20 cellular contexts compared by ENCODE assay signal in the genomic region with DNA sequence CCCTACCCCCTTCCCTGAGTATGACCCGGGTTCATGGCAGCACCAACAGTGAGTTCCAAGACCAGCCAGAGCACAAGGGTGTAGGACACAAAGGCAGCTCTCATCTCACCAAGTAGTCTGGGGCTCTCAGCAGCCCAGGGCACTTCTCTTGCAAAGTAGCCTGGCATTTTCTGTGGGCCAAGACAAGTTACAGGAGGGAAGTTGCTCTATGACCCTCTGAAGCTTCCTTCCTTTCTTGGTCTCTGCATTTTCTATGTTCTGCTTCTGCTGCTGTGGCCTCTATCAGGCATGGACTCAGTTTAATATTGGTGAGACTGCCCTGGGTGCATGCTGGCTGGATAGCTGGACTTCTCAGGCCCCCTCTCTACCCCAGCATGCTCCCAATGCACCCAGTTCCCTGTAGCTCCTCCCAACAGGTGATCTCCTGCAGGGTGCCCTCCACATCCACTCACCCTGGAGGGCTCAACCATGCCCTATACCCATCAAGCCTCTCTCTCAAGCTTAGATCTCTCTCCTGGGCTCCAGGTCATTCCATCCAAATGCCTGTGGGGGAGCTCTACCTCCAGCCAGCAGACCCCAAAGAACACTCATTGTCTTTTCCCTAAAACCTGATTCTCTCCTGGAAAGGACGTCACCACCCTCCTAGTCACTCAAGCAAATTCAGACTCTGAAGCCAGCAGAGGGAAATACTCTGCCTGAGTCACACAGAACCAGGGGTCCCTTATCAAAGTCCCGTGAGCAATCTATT. TPM values are rescaled to one million over a fixed set of nuclear protein-coding genes. Genes with fewer than 3 reads are reported as not detected.
DNase-seq lines count a peak whose midpoint lies in the region; TF ChIP-seq lines count a peak whose summit lies in the region.
"Had no signal": no experiment of that assay in that cellular context is flagged by ENCODE, and none has a peak within 500 bp of the region (broad histone marks: within the 10 kb centered on the region; RNA-seq: fewer than 3 reads in every experiment).

No MANE protein-coding gene starts in this region.

- no peak overlapping the region for H3K4me3 ChIP-seq in spleen
- H3K4me3 ChIP-seq in esophagus muscularis mucosa = no peak overlapping the region
- H3K4me3 ChIP-seq: uterus had no signal

- 72 to 89% (median 82%) methylated on average over 3 of the region's 3 CpGs for WGBS in spleen, 5 donors
- WGBS in esophagus muscularis mucosa = 89% methylated on average over 3 of the region's 3 CpGs

- TF ChIP-seq CTCF in RWPE1 (conservative IDR thresholded peaks at IDR 0.05; ENCODE audit: low read depth) = no peak
- no peak for TF ChIP-seq CTCF in spleen (IDR thresholded peaks at IDR 0.05 in 8 of 11, conservative IDR thresholded peaks at IDR 0.05 in 3 of 11)
- TF ChIP-seq CTCF in esophagus muscularis mucosa (IDR thresholded peaks at IDR 0.05) = no peak

- H3K9me3 ChIP-seq in spleen (no peaks in the 10 kb centered on the region), esophagus muscularis mucosa (no peaks in the 10 kb centered on the region)
- H3K9me3 ChIP-seq: uterus had no signal

- TF ChIP-seq POLR2A in spleen (IDR thresholded peaks at IDR 0.05) = no peak
- no peak for TF ChIP-seq POLR2A in esophagus muscularis mucosa (IDR thresholded peaks at IDR 0.05; ENCODE audit: low read depth)

- TF ChIP-seq EP300 in esophagus muscularis mucosa (IDR thresholded peaks at IDR 0.05) = no peak

- H3K36me3 ChIP-seq in spleen (peaks cover 0 to 55% (median 2%) of the 10 kb centered on the region in 6 donors), esophagus muscularis mucosa (peaks cover 3 to 25% (median 12%) of the 10 kb centered on the region in 4 donors)
- H3K36me3 ChIP-seq: uterus had no signal

- H3K4me1 Mint-ChIP-seq in activated naive CD4-positive, alpha-beta T cell treated with anti-CD3 and anti-CD28 coated beads for 36 hours (ENCODE audit: low read depth) = no peaks in the 10 kb centered on the region
- H3K4me1 Mint-ChIP-seq: nephron had no signal

- H3K9me3 Mint-ChIP-seq in activated naive CD4-positive, alpha-beta T cell treated with anti-CD3 and anti-CD28 coated beads for 36 hours = no peaks in the 10 kb centered on the region
- H3K9me3 Mint-ChIP-seq: CD8-positive, alpha-beta T cell; nephron had no signal

- no peaks in the 10 kb centered on the region for H3K27me3 Mint-ChIP-seq in activated naive CD4-positive, alpha-beta T cell treated with anti-CD3 and anti-CD28 coated beads for 36 hours (ENCODE audit: low read depth)

- POLR2A ChIA-PET in RWPE1 (lab: Yijun Ruan, JAX; ENCODE audit: low non-redundant PET) = no interaction called here

- no peak overlapping the region for H3K4me3 Mint-ChIP-seq in activated naive CD4-positive, alpha-beta T cell treated with anti-CD3 and anti-CD28 coated beads for 36 hours
- H3K4me3 Mint-ChIP-seq: activated CD8-positive, alpha-beta T cell treated with anti-CD3 and anti-CD28 coated beads, Interleukin-2, amount 10 ng/mL, durations not matched to agents 7 days and 5 days; CD8-positive, alpha-beta T cell; nephron had no signal

- DNase-seq in NCI-H82 (lab: John Stamatoyannopoulos, UW) (peak; percentile 17), NCI-H82 treated with DMSO at 0.1 percent for 48 hours (lab: John Stamatoyannopoulos, UW; ENCODE audit: unreplicated experiment) (no peak), RWPE1 (ENCODE audit: low spot score) (no peak), iPS-NIHi11 (ENCODE audit: low spot score) (peak; percentile 50), spleen (no peak), cerebellar cortex (ENCODE audit: low spot score) (no peak), esophagus muscularis mucosa (ENCODE audit: extremely low spot score) (no peak)
- no peak for DNase-seq in activated naive CD4-positive, alpha-beta T cell treated with anti-CD3 and anti-CD28 coated beads for 36 hours
- DNase-seq: 8988T; activated CD8-positive, alpha-beta T cell treated with anti-CD3 and anti-CD28 coated beads, Interleukin-2, amount 10 ng/mL, durations not matched to agents 7 days and 5 days; activated effector memory CD4-positive, alpha-beta T cell treated with anti-CD3 and anti-CD28 coated beads, Interleukin-2, amount 50 U/mL, for 16 hours; anterior cingulate cortex; CD8-positive, alpha-beta T cell; Karpas-422; left ventricle myocardium superior; NCI-H2029; stimulated activated naive CD4-positive, alpha-beta T cell treated with Interleukin-2 at 50 U/mL for 16 hours; T1000; uterus had no signal

- peaks cover 0 to 49% (median 3%) of the 10 kb centered on the region in 6 donors for H3K4me1 ChIP-seq in spleen
- H3K4me1 ChIP-seq in esophagus muscularis mucosa = peaks cover 0 to 5% (median 1%) of the 10 kb centered on the region in 4 donors
- H3K4me1 ChIP-seq: uterus had no signal

- CTCF ChIA-PET in RWPE1 (lab: Yijun Ruan, JAX) = interaction anchor here (0.6 to 0.7 kb wide), 2 partner anchors 47 to 65 kb away, joined by 3 read pairs; no protein-coding TSS in a partner anchor
- CTCF ChIA-PET in activated naive CD4-positive, alpha-beta T cell treated with anti-CD3 and anti-CD28 coated beads for 36 hours (lab: Charles Lee) = interaction anchor here (0.7 to 2.0 kb wide), 8 partner anchors 12 to 533 kb away, joined by 3 to 8 read pairs (median 3); partner anchors contain the start of gene TBC1D2

- intact Hi-C loops in spleen (cut with DNase I; ENCODE audit: low total_unique reads) = no loop called here
- intact Hi-C loops in activated naive CD4-positive, alpha-beta T cell treated with anti-CD3 and anti-CD28 coated beads for 36 hours (cut with micrococcal nuclease) = no loop called here
- intact Hi-C loops in esophagus muscularis mucosa (cut with DNase I) = no loop called here

- no peak overlapping the region for H3K27ac Mint-ChIP-seq in activated naive CD4-positive, alpha-beta T cell treated with anti-CD3 and anti-CD28 coated beads for 36 hours
- H3K27ac Mint-ChIP-seq: activated CD8-positive, alpha-beta T cell treated with anti-CD3 and anti-CD28 coated beads, Interleukin-2, amount 10 ng/mL, durations not matched to agents 7 days and 5 days; CD8-positive, alpha-beta T cell; nephron had no signal

- H3K27ac ChIP-seq in RWPE1 = peak overlapping the region; percentile 59
- peak overlapping the region in 7 of 8 donors; percentile 4 to 78 (median 62) for H3K27ac ChIP-seq in spleen
- no peak overlapping the region for H3K27ac ChIP-seq in esophagus muscularis mucosa (replicated peaks in 1 of 4)
- H3K27ac ChIP-seq: uterus had no signal

- no peaks in the 10 kb centered on the region for H3K27me3 ChIP-seq in spleen (replicated peaks in 1 of 7)
- no peaks in the 10 kb centered on the region for H3K27me3 ChIP-seq in esophagus muscularis mucosa
- H3K27me3 ChIP-seq: uterus had no signal

- H3K36me3 Mint-ChIP-seq in activated naive CD4-positive, alpha-beta T cell treated with anti-CD3 and anti-CD28 coated beads for 36 hours (ENCODE audit: low read depth) = no peaks in the 10 kb centered on the region

RNA-seq across cellular contexts. Expression of gene TBC1D2, which starts 13.9 kb away (rescaled TPM):
- total RNA-seq in spleen = 10 to 100 TPM; 10.7 to 27.2 (median 13.0) TPM
- 1 to 10 TPM; 2.7 to 8.0 (median 5.7) TPM for polyA plus RNA-seq in spleen
- total RNA-seq in activated naive CD4-positive, alpha-beta T cell treated with anti-CD3 and anti-CD28 coated beads for 36 hours = 1 to 10 TPM; 2.4 to 2.5 TPM
- 10 to 100 TPM in 1 of 4 donors, 1 to 10 TPM in 3; 5.0 to 12.4 (median 7.3) TPM for total RNA-seq in esophagus muscularis mucosa

RNA-seq across cellular contexts. Expression of gene CORO2A, which starts 49.1 kb away (rescaled TPM):
- total RNA-seq in spleen = 10 to 100 TPM in 1 of 7 donors, 1 to 10 TPM in 6; 5.1 to 11.0 (median 6.8) TPM
- 1 to 10 TPM; 1.3 to 2.2 (median 1.7) TPM for polyA plus RNA-seq in spleen
- total RNA-seq in activated naive CD4-positive, alpha-beta T cell treated with anti-CD3 and anti-CD28 coated beads for 36 hours = 1 to 10 TPM; 8.1 to 8.2 TPM
- total RNA-seq in esophagus muscularis mucosa = 1 to 10 TPM in 3 of 4 donors, under 1 TPM in 1; 0.42 to 2.7 (median 1.9) TPM

Comparison
In these comparisons a context has a peak if more than half of its experiments do, and no peak if none do; other contexts are left out.
1. DNase-seq: peak in NCI-H82 (single experiment) and iPS-NIHi11 (single experiment); none in NCI-H82 treated with DMSO at 0.1 percent for 48 hours (single experiment), RWPE1 (single experiment), spleen (single experiment), cerebellar cortex (single experiment), activated naive CD4-positive, alpha-beta T cell treated with anti-CD3 and anti-CD28 coated beads for 36 hours (single experiment) and esophagus muscularis mucosa (single experiment).
2. H3K27ac ChIP-seq: peak in RWPE1 (single experiment) and spleen (7 of 8); none in esophagus muscularis mucosa (0 of 4).